Comparison of ENCODE assay signal across 8 cellular contexts in genomic region chr13:27362064-27362751, GRCh38.
A peak's percentile ranks its signal among the peaks of the same experiment; 100 is the strongest.
DNase-seq lines count a peak whose midpoint lies in the region; ATAC-seq and TF ChIP-seq lines count a peak whose summit lies in the region.

No MANE protein-coding gene starts in this region.

- intact Hi-C loops in lower lobe of right lung (cut with DNase I): no loop called here

- no peaks in the 10 kb centered on the region; the same call in 1 of the 2 replicates for H3K9me3 ChIP-seq in AG04450 (ENCODE audit: control insufficient read depth, insufficient read depth, low read length)
- no peaks in the 10 kb centered on the region for H3K9me3 ChIP-seq in lower lobe of right lung

- TF ChIP-seq CTCF in AG04450 (IDR thresholded peaks at IDR 0.05; ENCODE audit: low read depth, low read length) (peak; percentile 97), lower lobe of right lung (IDR thresholded peaks at IDR 0.05) (peak; percentile 96)

- H3K27ac ChIP-seq in AG04450 (ENCODE audit: low read depth, low read length): no peak overlapping the region
- no peak overlapping the region for H3K27ac ChIP-seq in lower lobe of right lung

- H3K36me3 ChIP-seq in lower lobe of right lung: no peaks in the 10 kb centered on the region

- POLR2A ChIA-PET in AG04450 (lab: Yijun Ruan, JAX): interaction anchor here (0.6 to 1.5 kb wide), 4 partner anchors 92 to 464 kb away, joined by 3 to 6 read pairs (median 4); partner anchors contain the start of gene RASL11A

- peaks cover 4% of the 10 kb centered on the region for H3K4me1 ChIP-seq in lower lobe of right lung

- H3K4me3 ChIP-seq in AG04450 (ENCODE audit: low read depth, low read length) (peak overlapping the region; percentile 66), lower lobe of right lung (peak overlapping the region; percentile 50)

- CTCF ChIA-PET in AG04450 (lab: Charles Lee): interaction anchor here (0.5 to 7.8 kb wide), 100 partner anchors 9 to 688 kb away, joined by 3 to 365 read pairs (median 4); partner anchors contain the start of genes CDX2, GTF3A, LNX2 and MTIF3

- peaks cover 5% of the 10 kb centered on the region for H3K27me3 ChIP-seq in AG04450 (ENCODE audit: control insufficient read depth, insufficient read depth, low read length)
- peaks cover 13% of the 10 kb centered on the region for H3K27me3 ChIP-seq in lower lobe of right lung (ENCODE audit: low read depth)

- peak; percentile 90 for ATAC-seq in GM18511 (IDR thresholded peaks at IDR 0.05; ENCODE audit: unreplicated experiment)
- peak; percentile 74 for ATAC-seq in HG03139 (IDR thresholded peaks at IDR 0.05; ENCODE audit: unreplicated experiment)
- peak; percentile 95 to 97 for ATAC-seq in lower lobe of right lung

- peak; percentile 46 for DNase-seq in AG04450 (ENCODE audit: low read depth, low spot score)
- peak; percentile 87 to 96 for DNase-seq in NCI-H526 (lab: John Stamatoyannopoulos, UW)
- peak; percentile 84 to 87 for DNase-seq in activated CD4-positive, alpha-beta T cell treated with anti-CD3 and anti-CD28 coated beads, Interleukin-2, amount 50 U/mL, for 48 hours
- peak; percentile 93 for DNase-seq in ecto neural progenitor cell (ENCODE audit: low spot score)
- peak; percentile 90 for DNase-seq in lower lobe of right lung
- peak; percentile 69 to 78 for DNase-seq in stimulated activated CD4-positive, alpha-beta T cell treated with anti-CD3 and anti-CD28 coated beads, Interleukin-4, amount 100 ng/mL, for 48 hours (ENCODE audit: low read depth in 2 of 2)
